ENCODE assay signal across 24 cellular contexts in genomic region chr13:102567857-102568256, GRCh38.
"Had no signal": no experiment of that assay in that cellular context is flagged by ENCODE, and none has a peak within 500 bp of the region (broad histone marks: within the 10 kb centered on the region; RNA-seq: fewer than 3 reads in every experiment).

No MANE protein-coding gene starts in this region.

- H3K4me3 ChIP-seq: adrenal gland, heart left ventricle, lung, neural progenitor cell, transverse colon had no signal

- H2AFZ ChIP-seq: neural progenitor cell had no signal

- H3K27me3 ChIP-seq: neural progenitor cell, transverse colon had no signal

- H3K9ac ChIP-seq: neural progenitor cell had no signal

- H3K4me2 ChIP-seq: neural progenitor cell had no signal

- DNase-seq: activated CD4-positive, alpha-beta T cell treated with anti-CD3 and anti-CD28 coated beads, Interleukin-2, amount 10 ng/mL, durations not matched to agents 7 days and 5 days; activated CD8-positive, alpha-beta T cell treated with anti-CD3 and anti-CD28 coated beads, Interleukin-2, amount 10 ng/mL, durations not matched to agents 7 days and 5 days; activated naive CD4-positive, alpha-beta T cell; activated T-cell treated with anti-CD3 and anti-CD28 coated beads, Interleukin-2, amount 50 U/mL, for 1 hour; adrenal gland; effector memory CD4-positive, alpha-beta T cell; heart left ventricle; kidney; naive thymus-derived CD8-positive, alpha-beta T cell; retina; stimulated activated CD4-positive, alpha-beta T cell treated with anti-CD3 and anti-CD28 coated beads, Interleukin-2, amount 100 ng/mL, for 48 hours; stimulated activated CD8-positive, alpha-beta memory T cell treated with anti-CD3 and anti-CD28 coated beads, Interleukin-4, amount 100 ng/mL, for 48 hours; stimulated activated naive B cell treated with anti-CD40 and anti-IgM and Interleukin-4, amounts not matched to agents 10 μg/mL and 1 μg/mL and 100 μg/mL, for 72 hours; T-helper 17 cell; transverse colon had no signal

- ATAC-seq: activated CD4-positive, CD25-positive, alpha-beta regulatory T cell treated with anti-CD3 and anti-CD28 coated beads, Interleukin-2, amount 50 U/mL, for 24 hours; activated CD8-positive, alpha-beta T cell treated with anti-CD3 and anti-CD28 coated beads, Interleukin-2, amount 10 ng/mL, durations not matched to agents 7 days and 5 days; activated T-helper 17 cell treated with anti-CD3 and anti-CD28 coated beads, Interleukin-2, amount 50 U/mL, for 72 hours; heart left ventricle; left lobe of liver; naive thymus-derived CD8-positive, alpha-beta T cell; stimulated activated naive B cell treated with anti-CD40 and anti-IgM and Interleukin-4, amounts not matched to agents 10 μg/mL and 1 μg/mL and 100 μg/mL, for 72 hours; T-helper 17 cell had no signal

- FAIRE-seq: astrocyte, colon, kidney, urothelium cell line had no signal

- H3K36me3 ChIP-seq: adrenal gland, heart left ventricle, neural progenitor cell, transverse colon had no signal

- H3K9me3 ChIP-seq: heart left ventricle, transverse colon had no signal

- H3K27ac ChIP-seq: adrenal gland, epithelial cell of prostate, heart left ventricle, neural progenitor cell, transverse colon had no signal

- H3K4me1 ChIP-seq: adrenal gland, heart left ventricle, transverse colon had no signal
